ENCODE assay signal across 10 cellular contexts in genomic region chr13:113835461-113836274, GRCh38. TPM values are rescaled to one million over a fixed set of nuclear protein-coding genes. Genes with fewer than 3 reads are reported as not detected.
DNase-seq lines count a peak whose midpoint lies in the region; ATAC-seq, FAIRE-seq and TF ChIP-seq lines count a peak whose summit lies in the region.
"Had no signal": no experiment of that assay in that cellular context is flagged by ENCODE, and none has a peak within 500 bp of the region (broad histone marks: within the 10 kb centered on the region; RNA-seq: fewer than 3 reads in every experiment).

No MANE protein-coding gene starts in this region.

- TF ChIP-seq CTCF in A549 (IDR thresholded peaks at IDR 0.05) (no peak), GM12865 (IDR thresholded peaks at IDR 0.05; ENCODE audit: insufficient read depth, low read depth, low read length, missing control alignments) (no peak), fibroblast of lung (conservative IDR thresholded peaks at IDR 0.05 in 1 of 2, IDR thresholded peaks at IDR 0.05 in 1 of 2; ENCODE audit: low read depth in 1 of 2, low read length in 2 of 2) (no peak)

- no peak for TF ChIP-seq EP300 in A549 (IDR thresholded peaks at IDR 0.05)

- TF ChIP-seq POLR2A in A549 (IDR thresholded peaks at IDR 0.05; ENCODE audit: low read length), result no peak

- 90% methylated on average over 22 of the region's 37 CpGs for WGBS in A549 (ENCODE audit: missing lambda C conversion rate)

- H3K4me3 ChIP-seq in A549, result no peak overlapping the region
- no peak overlapping the region for H3K4me3 ChIP-seq in GM12865 (ENCODE audit: low read depth, low read length)
- H3K4me3 ChIP-seq in NT2/D1 (ENCODE audit: insufficient read length, low read depth), result no peak overlapping the region
- H3K4me3 ChIP-seq in fibroblast of lung (replicated peaks in 1 of 4; ENCODE audit: control extremely low read depth in 1 of 4, insufficient read depth in 1 of 4, low read depth in 3 of 4, low read length in 4 of 4), result no peak overlapping the region

- H3K9me3 ChIP-seq in A549, result no peaks in the 10 kb centered on the region
- no peaks in the 10 kb centered on the region for H3K9me3 ChIP-seq in NT2/D1 (ENCODE audit: insufficient read depth, low read length)
- no peaks in the 10 kb centered on the region for H3K9me3 ChIP-seq in fibroblast of lung (ENCODE audit: control insufficient read depth, insufficient read depth, low read depth, low read length)

- H3K27me3 Mint-ChIP-seq in activated CD4-positive, alpha-beta memory T cell treated with anti-CD3 and anti-CD28 coated beads, Interleukin-2, amount 10 ng/mL, durations not matched to agents 7 days and 5 days, result no peaks in the 10 kb centered on the region

- H3K79me2 ChIP-seq in fibroblast of lung (ENCODE audit: control insufficient read depth, insufficient read depth, low read length), result peaks cover 21% of the 10 kb centered on the region

- ATAC-seq in A549, result no peak
- ATAC-seq in GM19395 (IDR thresholded peaks at IDR 0.05; ENCODE audit: unreplicated experiment), result no peak
- no peak for ATAC-seq in HG03354 (IDR thresholded peaks at IDR 0.05; ENCODE audit: poor library complexity, severe bottlenecking, unreplicated experiment)
- ATAC-seq: natural killer cell had no signal

- H4K20me1 ChIP-seq in fibroblast of lung (ENCODE audit: control insufficient read depth, extremely low read depth, insufficient read depth, low read length), result no peaks in the 10 kb centered on the region

- no peak overlapping the region for H2AFZ ChIP-seq in fibroblast of lung (ENCODE audit: low read length)

- no peaks in the 10 kb centered on the region for H3K36me3 Mint-ChIP-seq in activated CD4-positive, alpha-beta memory T cell treated with anti-CD3 and anti-CD28 coated beads, Interleukin-2, amount 10 ng/mL, durations not matched to agents 7 days and 5 days (ENCODE audit: low read depth)
- H3K36me3 Mint-ChIP-seq: natural killer cell had no signal

- H3K4me3 Mint-ChIP-seq in activated CD4-positive, alpha-beta memory T cell treated with anti-CD3 and anti-CD28 coated beads, Interleukin-2, amount 10 ng/mL, durations not matched to agents 7 days and 5 days, result no peak overlapping the region
- H3K4me3 Mint-ChIP-seq: natural killer cell had no signal

- no peak for TF ChIP-seq RAD21 in A549 (conservative IDR thresholded peaks at IDR 0.05 in 1 of 2, IDR thresholded peaks at IDR 0.05 in 1 of 2)

- peak in 1 of 2 experiments; percentile 48 for DNase-seq in A549 (ENCODE audit: low read depth in 1 of 2, low spot score in 1 of 2)
- peak; percentile 60 for DNase-seq in GM12865 (ENCODE audit: low read depth)
- DNase-seq in NT2/D1 (ENCODE audit: low read depth, low spot score), result no peak
- peak; percentile 74 to 75 for DNase-seq in fibroblast of lung (ENCODE audit: low read depth in 2 of 2)
- no peak for DNase-seq in GM19238 (ENCODE audit: insufficient read length, low spot score)
- no peak for DNase-seq in activated CD4-positive, alpha-beta memory T cell treated with anti-CD3 and anti-CD28 coated beads, Interleukin-2, amount 10 ng/mL, durations not matched to agents 7 days and 5 days
- DNase-seq: activated T-cell treated with anti-CD3 and anti-CD28 coated beads, Interleukin-2, amount 50 U/mL, for 48 hours; natural killer cell had no signal

- CTCF ChIA-PET in A549 (lab: Yijun Ruan, JAX), result no interaction called here
- CTCF ChIA-PET in activated CD4-positive, alpha-beta memory T cell treated with anti-CD3 and anti-CD28 coated beads, Interleukin-2, amount 10 ng/mL, durations not matched to agents 7 days and 5 days (lab: Charles Lee), result no interaction called here

- no peaks in the 10 kb centered on the region for H3K9me3 Mint-ChIP-seq in activated CD4-positive, alpha-beta memory T cell treated with anti-CD3 and anti-CD28 coated beads, Interleukin-2, amount 10 ng/mL, durations not matched to agents 7 days and 5 days
- H3K9me3 Mint-ChIP-seq: natural killer cell had no signal

- no peak for FAIRE-seq in A549 (lab: Jason Lieb, UNC)

- H3K4me1 Mint-ChIP-seq in activated CD4-positive, alpha-beta memory T cell treated with anti-CD3 and anti-CD28 coated beads, Interleukin-2, amount 10 ng/mL, durations not matched to agents 7 days and 5 days, result peaks cover 8% of the 10 kb centered on the region

- POLR2A ChIA-PET in A549 (lab: Yijun Ruan, JAX), result no interaction called here
- POLR2A ChIA-PET in activated CD4-positive, alpha-beta memory T cell treated with anti-CD3 and anti-CD28 coated beads, Interleukin-2, amount 10 ng/mL, durations not matched to agents 7 days and 5 days (lab: Charles Lee), result no interaction called here

- H3K4me1 ChIP-seq in A549 (peaks cover 63% of the 10 kb centered on the region), NT2/D1 (ENCODE audit: insufficient read depth, insufficient read length) (peaks cover 43% of the 10 kb centered on the region), fibroblast of lung (ENCODE audit: control insufficient read depth, extremely low read depth, insufficient read depth, low read length) (peaks cover 33% of the 10 kb centered on the region)

- peak overlapping the region; percentile 52 for H3K4me2 ChIP-seq in A549
- no peak overlapping the region for H3K4me2 ChIP-seq in fibroblast of lung (ENCODE audit: extremely low read depth, insufficient read depth, low read length)

- H3K9ac ChIP-seq in NT2/D1 (ENCODE audit: insufficient read length, low read depth), result peak overlapping the region; percentile 54
- H3K9ac ChIP-seq in fibroblast of lung (ENCODE audit: insufficient read depth, low read length), result no peak overlapping the region

- H3K36me3 ChIP-seq in NT2/D1 (ENCODE audit: insufficient read depth, insufficient read length, low read length) (peaks cover 67% of the 10 kb centered on the region), fibroblast of lung (ENCODE audit: control insufficient read depth, insufficient read depth, low read length) (peaks cover 45% of the 10 kb centered on the region)

- H3K27ac ChIP-seq in A549 (peak overlapping the region; percentile 100), fibroblast of lung (ENCODE audit: insufficient read depth, low read length) (peak overlapping the region; percentile 28)

- no peak overlapping the region for H3K27ac Mint-ChIP-seq in activated CD4-positive, alpha-beta memory T cell treated with anti-CD3 and anti-CD28 coated beads, Interleukin-2, amount 10 ng/mL, durations not matched to agents 7 days and 5 days
- H3K27ac Mint-ChIP-seq: natural killer cell had no signal

- no peaks in the 10 kb centered on the region for H3K27me3 ChIP-seq in NT2/D1 (ENCODE audit: insufficient read depth, insufficient read length)
- no peaks in the 10 kb centered on the region for H3K27me3 ChIP-seq in fibroblast of lung (ENCODE audit: control insufficient read depth, insufficient read depth, low read length)

TF ChIP-seq in A549, 52 proteins besides CTCF, POLR2A, EP300 and RAD21 (continues in another document):
- no peak for TF ChIP-seq ESRRA (IDR thresholded peaks at IDR 0.05; ENCODE audit: borderline replicate concordance, low read length)
- no peak for TF ChIP-seq CBX2 (IDR thresholded peaks at IDR 0.05; ENCODE audit: borderline replicate concordance, low read depth)
- TF ChIP-seq EHMT2 (IDR thresholded peaks at IDR 0.05; ENCODE audit: low read depth), result no peak
- TF ChIP-seq GATA3 (IDR thresholded peaks at IDR 0.05; ENCODE audit: borderline replicate concordance), result no peak
- TF ChIP-seq TFCP2L1 (CRISPR knock-in tag; IDR thresholded peaks at IDR 0.05), result no peak
- TF ChIP-seq CHD4 (IDR thresholded peaks at IDR 0.05; ENCODE audit: borderline replicate concordance), result no peak
- TF ChIP-seq ZNF302 (CRISPR knock-in tag; IDR thresholded peaks at IDR 0.05), result no peak
- TF ChIP-seq SMC3 (IDR thresholded peaks at IDR 0.05), result no peak
- TF ChIP-seq EHF (CRISPR knock-in tag; IDR thresholded peaks at IDR 0.05), result no peak
- TF ChIP-seq RARB (CRISPR knock-in tag; IDR thresholded peaks at IDR 0.05), result no peak
- no peak for TF ChIP-seq RFX5 (IDR thresholded peaks at IDR 0.05)
- no peak for TF ChIP-seq FOSL2 (IDR thresholded peaks at IDR 0.05)
- no peak for TF ChIP-seq FOSL2 (CRISPR knock-in tag; IDR thresholded peaks at IDR 0.05)
- no peak for TF ChIP-seq MYC (IDR thresholded peaks at IDR 0.05; ENCODE audit: borderline replicate concordance, low read length)
- no peak for TF ChIP-seq MAX (IDR thresholded peaks at IDR 0.05)
- no peak for TF ChIP-seq ZSCAN20 (CRISPR knock-in tag; IDR thresholded peaks at IDR 0.05)
- TF ChIP-seq CBX8 (IDR thresholded peaks at IDR 0.05), result no peak
- TF ChIP-seq HES2 (IDR thresholded peaks at IDR 0.05), result no peak
- no peak for TF ChIP-seq BHLHE40 (IDR thresholded peaks at IDR 0.05; ENCODE audit: low read depth, low read length)

RNA-seq across cellular contexts. Expression of gene GAS6, which starts 28.2 kb away (rescaled TPM):
- polyA plus RNA-seq in A549 (2011; rRNA removed) (3.5 and 4.3 TPM in 2 replicates), A549 (2017; fragmentation: RNase III; extraction: RNeasy Plus Mini Kit Qiagen cat#74134 plus additional on column Dnase treatment) (4.8 to 6.5 TPM (median 5.7 TPM) in 3 replicates), fibroblast of lung (267 and 301 TPM in 2 replicates)
- 8.8 and 12.2 TPM in 2 replicates for polyA plus RNA-seq in A549 (2012; cell fraction: cytosol; rRNA removed)
- 24.3 and 27.0 TPM in 2 replicates for polyA plus RNA-seq in A549 (2012; cell fraction: nucleus; rRNA removed)
- polyA minus RNA-seq in A549 (2011; rRNA and poly(A)+ RNA removed), result 1.7 and 2.0 TPM in 2 replicates
- 77.3 and 227 TPM in 2 replicates for total RNA-seq in fibroblast of lung
- 343 and 376 TPM in 2 replicates for polyA plus RNA-seq in fibroblast of lung (2012)
- 158 and 174 TPM in 2 replicates for polyA minus RNA-seq in fibroblast of lung (ENCODE audit: low replicate concordance)
- 1 to 10 TPM; 1.3 to 1.8 TPM for total RNA-seq in activated CD4-positive, alpha-beta memory T cell treated with anti-CD3 and anti-CD28 coated beads, Interleukin-2, amount 10 ng/mL, durations not matched to agents 7 days and 5 days

Comparison
In these comparisons a context has a peak if more than half of its experiments do, and no peak if none do; other contexts are left out.
1. DNase-seq: peak in GM12865 (single experiment) and fibroblast of lung (2 of 2); none in NT2/D1 (single experiment), GM19238 (single experiment) and activated CD4-positive, alpha-beta memory T cell treated with anti-CD3 and anti-CD28 coated beads, Interleukin-2, amount 10 ng/mL, durations not matched to agents 7 days and 5 days (single experiment).
2. RNA of gene GAS6, which starts 28.2 kb away (total RNA-seq): 77.3 to 227 TPM in fibroblast of lung; 1.3 to 1.8 TPM in activated CD4-positive, alpha-beta memory T cell treated with anti-CD3 and anti-CD28 coated beads, Interleukin-2, amount 10 ng/mL, durations not matched to agents 7 days and 5 days; every median in the first group is over 10 times any median in the second.